2 cellular contexts compared by ENCODE assay signal in the genomic region with DNA sequence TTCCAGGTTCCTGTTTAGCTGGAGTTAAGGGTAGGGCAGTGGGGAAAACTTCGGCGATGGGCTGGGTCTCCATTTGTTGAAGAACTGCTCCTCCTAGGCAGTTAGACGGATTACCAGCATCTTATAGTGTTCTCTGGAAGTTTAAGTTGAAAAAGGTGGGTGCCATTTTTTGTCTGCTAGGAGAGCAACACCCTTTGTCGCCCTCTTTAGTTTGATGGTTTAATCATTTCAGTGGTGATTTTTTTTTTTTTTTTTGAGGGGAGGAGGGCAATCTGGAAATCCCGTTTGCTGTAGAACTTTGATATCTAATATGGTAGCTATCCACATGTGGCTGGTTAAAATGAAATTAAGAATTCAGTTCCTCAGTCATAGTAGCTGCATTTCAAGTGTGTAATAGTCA.
TF ChIP-seq lines count a peak whose summit lies in the region.

No MANE protein-coding gene starts in this region.

TF ChIP-seq in SK-N-SH, 30 proteins besides CTCF, POLR2A, EP300 and RAD21:
- no peak for TF ChIP-seq GABPA (IDR thresholded peaks at IDR 0.05; ENCODE audit: low read depth)
- no peak for TF ChIP-seq SIN3A (IDR thresholded peaks at IDR 0.05; ENCODE audit: borderline replicate concordance, low read depth, low read length)
- no peak for TF ChIP-seq TEAD4 (IDR thresholded peaks at IDR 0.05; ENCODE audit: borderline replicate concordance, insufficient read depth)
- TF ChIP-seq JUND (IDR thresholded peaks at IDR 0.05), result no peak
- no peak for TF ChIP-seq MXI1 (IDR thresholded peaks at IDR 0.05; ENCODE audit: low read depth, low read length)
- TF ChIP-seq, protein P1, sequence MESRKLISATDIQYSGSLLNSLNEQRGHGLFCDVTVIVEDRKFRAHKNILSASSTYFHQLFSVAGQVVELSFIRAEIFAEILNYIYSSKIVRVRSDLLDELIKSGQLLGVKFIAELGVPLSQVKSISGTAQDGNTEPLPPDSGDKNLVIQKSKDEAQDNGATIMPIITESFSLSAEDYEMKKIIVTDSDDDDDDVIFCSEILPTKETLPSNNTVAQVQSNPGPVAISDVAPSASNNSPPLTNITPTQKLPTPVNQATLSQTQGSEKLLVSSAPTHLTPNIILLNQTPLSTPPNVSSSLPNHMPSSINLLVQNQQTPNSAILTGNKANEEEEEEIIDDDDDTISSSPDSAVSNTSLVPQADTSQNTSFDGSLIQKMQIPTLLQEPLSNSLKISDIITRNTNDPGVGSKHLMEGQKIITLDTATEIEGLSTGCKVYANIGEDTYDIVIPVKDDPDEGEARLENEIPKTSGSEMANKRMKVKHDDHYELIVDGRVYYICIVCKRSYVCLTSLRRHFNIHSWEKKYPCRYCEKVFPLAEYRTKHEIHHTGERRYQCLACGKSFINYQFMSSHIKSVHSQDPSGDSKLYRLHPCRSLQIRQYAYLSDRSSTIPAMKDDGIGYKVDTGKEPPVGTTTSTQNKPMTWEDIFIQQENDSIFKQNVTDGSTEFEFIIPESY (IDR thresholded peaks at IDR 0.05; ENCODE audit: borderline replicate concordance, low read depth), result no peak
- TF ChIP-seq NFIC (IDR thresholded peaks at IDR 0.05; ENCODE audit: borderline replicate concordance), result no peak
- TF ChIP-seq FOXM1 (IDR thresholded peaks at IDR 0.05; ENCODE audit: low read depth), result no peak
- TF ChIP-seq, protein P2, sequence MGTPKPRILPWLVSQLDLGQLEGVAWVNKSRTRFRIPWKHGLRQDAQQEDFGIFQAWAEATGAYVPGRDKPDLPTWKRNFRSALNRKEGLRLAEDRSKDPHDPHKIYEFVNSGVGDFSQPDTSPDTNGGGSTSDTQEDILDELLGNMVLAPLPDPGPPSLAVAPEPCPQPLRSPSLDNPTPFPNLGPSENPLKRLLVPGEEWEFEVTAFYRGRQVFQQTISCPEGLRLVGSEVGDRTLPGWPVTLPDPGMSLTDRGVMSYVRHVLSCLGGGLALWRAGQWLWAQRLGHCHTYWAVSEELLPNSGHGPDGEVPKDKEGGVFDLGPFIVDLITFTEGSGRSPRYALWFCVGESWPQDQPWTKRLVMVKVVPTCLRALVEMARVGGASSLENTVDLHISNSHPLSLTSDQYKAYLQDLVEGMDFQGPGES (IDR thresholded peaks at IDR 0.05; ENCODE audit: low read depth, low read length), result no peak
- no peak for TF ChIP-seq SMC3 (IDR thresholded peaks at IDR 0.05; ENCODE audit: low read depth, low read length)
- no peak for TF ChIP-seq FOXJ3 (CRISPR knock-in tag; IDR thresholded peaks at IDR 0.05)
- TF ChIP-seq, protein P3, sequence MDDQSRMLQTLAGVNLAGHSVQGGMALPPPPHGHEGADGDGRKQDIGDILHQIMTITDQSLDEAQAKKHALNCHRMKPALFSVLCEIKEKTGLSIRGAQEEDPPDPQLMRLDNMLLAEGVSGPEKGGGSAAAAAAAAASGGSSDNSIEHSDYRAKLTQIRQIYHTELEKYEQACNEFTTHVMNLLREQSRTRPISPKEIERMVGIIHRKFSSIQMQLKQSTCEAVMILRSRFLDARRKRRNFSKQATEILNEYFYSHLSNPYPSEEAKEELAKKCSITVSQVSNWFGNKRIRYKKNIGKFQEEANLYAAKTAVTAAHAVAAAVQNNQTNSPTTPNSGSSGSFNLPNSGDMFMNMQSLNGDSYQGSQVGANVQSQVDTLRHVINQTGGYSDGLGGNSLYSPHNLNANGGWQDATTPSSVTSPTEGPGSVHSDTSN (IDR thresholded peaks at IDR 0.05), result no peak
- TF ChIP-seq TCF12 (IDR thresholded peaks at IDR 0.05), result no peak
- no peak for TF ChIP-seq RXRA (IDR thresholded peaks at IDR 0.05; ENCODE audit: borderline replicate concordance, low read depth)
- TF ChIP-seq, protein P4, sequence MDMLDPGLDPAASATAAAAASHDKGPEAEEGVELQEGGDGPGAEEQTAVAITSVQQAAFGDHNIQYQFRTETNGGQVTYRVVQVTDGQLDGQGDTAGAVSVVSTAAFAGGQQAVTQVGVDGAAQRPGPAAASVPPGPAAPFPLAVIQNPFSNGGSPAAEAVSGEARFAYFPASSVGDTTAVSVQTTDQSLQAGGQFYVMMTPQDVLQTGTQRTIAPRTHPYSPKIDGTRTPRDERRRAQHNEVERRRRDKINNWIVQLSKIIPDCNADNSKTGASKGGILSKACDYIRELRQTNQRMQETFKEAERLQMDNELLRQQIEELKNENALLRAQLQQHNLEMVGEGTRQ (IDR thresholded peaks at IDR 0.05; ENCODE audit: borderline replicate concordance, low read depth, low read length), result no peak
- no peak for TF ChIP-seq GATA2 (CRISPR knock-in tag; IDR thresholded peaks at IDR 0.05)
- no peak for TF ChIP-seq YY1 (IDR thresholded peaks at IDR 0.05; ENCODE audit: low read depth)
- TF ChIP-seq FOSL2 (IDR thresholded peaks at IDR 0.05; ENCODE audit: borderline replicate concordance, low read depth), result no peak
- TF ChIP-seq MEF2A (IDR thresholded peaks at IDR 0.05; ENCODE audit: borderline replicate concordance, low read depth), result no peak

TF ChIP-seq in SK-N-SH treated with all-trans-retinoic acid at 6 μM for 48 hours, 23 proteins besides CTCF, POLR2A, EP300 and RAD21:
- TF ChIP-seq CSDC2 (CRISPR knock-in tag; IDR thresholded peaks at IDR 0.05) (no peak), TOX (CRISPR knock-in tag; IDR thresholded peaks at IDR 0.05; ENCODE audit: borderline replicate concordance) (no peak), ISL1 (CRISPR knock-in tag; IDR thresholded peaks at IDR 0.05) (no peak)
